ENCODE assay signal across 23 cellular contexts in genomic region chr2:119751706-119752105, GRCh38.
"Had no signal": no experiment of that assay in that cellular context is flagged by ENCODE, and none has a peak within 500 bp of the region (broad histone marks: within the 10 kb centered on the region; RNA-seq: fewer than 3 reads in every experiment).

No MANE protein-coding gene starts in this region.

- H3K4me3 Mint-ChIP-seq: activated CD4-positive, alpha-beta T cell treated with anti-CD3 and anti-CD28 coated beads for 36 hours; activated CD8-positive, alpha-beta memory T cell treated with anti-CD3 and anti-CD28 coated beads, Interleukin-2, amount 10 ng/mL, durations not matched to agents 7 days and 5 days; activated CD8-positive, alpha-beta T cell treated with anti-CD3 and anti-CD28 coated beads, Interleukin-2, amount 10 ng/mL, durations not matched to agents 7 days and 5 days; activated naive CD4-positive, alpha-beta T cell treated with anti-CD3 and anti-CD28 coated beads, Interleukin-2, amount 50 U/mL, for 24 hours; activated naive CD8-positive, alpha-beta T cell treated with anti-CD3 and anti-CD28 coated beads, Interleukin-2, amount 50 U/mL, for 24 hours; natural killer cell treated with Interleukin-12 subunit alpha and Interleukin-12 subunit beta and Interleukin-15 and Interleukin-18, amount 100 ng/mL, for 72 hours had no signal

- ATAC-seq: activated CD4-positive, alpha-beta T cell treated with anti-CD3 and anti-CD28 coated beads for 36 hours; activated CD8-positive, alpha-beta memory T cell treated with anti-CD3 and anti-CD28 coated beads, Interleukin-2, amount 10 ng/mL, durations not matched to agents 7 days and 5 days; activated CD8-positive, alpha-beta T cell treated with anti-CD3 and anti-CD28 coated beads, Interleukin-2, amount 10 ng/mL, durations not matched to agents 7 days and 5 days; activated naive CD8-positive, alpha-beta T cell treated with anti-CD3 and anti-CD28 coated beads, Interleukin-2, amount 50 U/mL, for 24 hours; esophagus mucosa; heart left ventricle; left lobe of liver; lower lobe of right lung; natural killer cell treated with Interleukin-12 subunit alpha and Interleukin-12 subunit beta and Interleukin-15 and Interleukin-18, amount 100 ng/mL, for 72 hours; right cardiac atrium had no signal

- H3K27ac Mint-ChIP-seq: activated CD4-positive, alpha-beta T cell treated with anti-CD3 and anti-CD28 coated beads for 36 hours; activated CD8-positive, alpha-beta memory T cell treated with anti-CD3 and anti-CD28 coated beads, Interleukin-2, amount 10 ng/mL, durations not matched to agents 7 days and 5 days; activated CD8-positive, alpha-beta T cell treated with anti-CD3 and anti-CD28 coated beads, Interleukin-2, amount 10 ng/mL, durations not matched to agents 7 days and 5 days; activated naive CD4-positive, alpha-beta T cell treated with anti-CD3 and anti-CD28 coated beads, Interleukin-2, amount 50 U/mL, for 24 hours; activated naive CD8-positive, alpha-beta T cell treated with anti-CD3 and anti-CD28 coated beads, Interleukin-2, amount 50 U/mL, for 24 hours; activated T-helper 2 cell treated with anti-CD3 and anti-CD28 coated beads, Interferon-gamma antibody, Interleukin-2, Interleukin-4, amounts not matched to agents 10 μg/mL and 5 μg/mL and 100 μg/mL, durations not matched to agents 14 hours and 24 hours and 36 hours; natural killer cell treated with Interleukin-12 subunit alpha and Interleukin-12 subunit beta and Interleukin-15 and Interleukin-18, amount 100 ng/mL, for 72 hours had no signal

- DNase-seq: activated CD4-positive, alpha-beta T cell treated with anti-CD3 and anti-CD28 coated beads for 36 hours; activated CD4-positive, CD25-positive, alpha-beta regulatory T cell; activated CD8-positive, alpha-beta memory T cell treated with anti-CD3 and anti-CD28 coated beads, Interleukin-2, amount 10 ng/mL, durations not matched to agents 7 days and 5 days; activated CD8-positive, alpha-beta T cell treated with anti-CD3 and anti-CD28 coated beads, Interleukin-2, amount 10 ng/mL, durations not matched to agents 7 days and 5 days; activated naive CD8-positive, alpha-beta T cell treated with anti-CD3 and anti-CD28 coated beads, Interleukin-2, amount 50 U/mL, for 24 hours; activated T-cell treated with anti-CD3 and anti-CD28 coated beads, Interleukin-2, amount 50 U/mL, for 48 hours; amygdala; caudate nucleus; foreskin keratinocyte; heart left ventricle; hypothalamus; kidney glomerular epithelial cell; lower lobe of right lung; mesendoderm; right cardiac atrium; spleen; stimulated activated naive CD4-positive, alpha-beta T cell treated with Interleukin-2 at 50 U/mL for 16 hours had no signal

- H3K36me3 ChIP-seq: heart left ventricle, lower lobe of right lung, spleen, tibial nerve had no signal

- H3K27me3 Mint-ChIP-seq: activated CD4-positive, alpha-beta T cell treated with anti-CD3 and anti-CD28 coated beads for 36 hours; activated naive CD4-positive, alpha-beta T cell treated with anti-CD3 and anti-CD28 coated beads, Interleukin-2, amount 50 U/mL, for 24 hours; activated naive CD8-positive, alpha-beta T cell treated with anti-CD3 and anti-CD28 coated beads, Interleukin-2, amount 50 U/mL, for 24 hours had no signal

- H3K27ac ChIP-seq: heart left ventricle, lower lobe of right lung, spleen, tibial nerve had no signal

- H3K4me3 ChIP-seq: heart left ventricle, lower lobe of right lung, spleen, tibial nerve had no signal

- H3K36me3 Mint-ChIP-seq: activated CD8-positive, alpha-beta memory T cell treated with anti-CD3 and anti-CD28 coated beads, Interleukin-2, amount 10 ng/mL, durations not matched to agents 7 days and 5 days; activated naive CD4-positive, alpha-beta T cell treated with anti-CD3 and anti-CD28 coated beads, Interleukin-2, amount 50 U/mL, for 24 hours; natural killer cell treated with Interleukin-12 subunit alpha and Interleukin-12 subunit beta and Interleukin-15 and Interleukin-18, amount 100 ng/mL, for 72 hours had no signal

- H3K9me3 Mint-ChIP-seq: activated naive CD4-positive, alpha-beta T cell treated with anti-CD3 and anti-CD28 coated beads, Interleukin-2, amount 50 U/mL, for 24 hours; activated naive CD8-positive, alpha-beta T cell treated with anti-CD3 and anti-CD28 coated beads, Interleukin-2, amount 50 U/mL, for 24 hours; activated T-helper 2 cell treated with anti-CD3 and anti-CD28 coated beads, Interferon-gamma antibody, Interleukin-2, Interleukin-4, amounts not matched to agents 10 μg/mL and 5 μg/mL and 100 μg/mL, durations not matched to agents 14 hours and 24 hours and 36 hours; natural killer cell treated with Interleukin-12 subunit alpha and Interleukin-12 subunit beta and Interleukin-15 and Interleukin-18, amount 100 ng/mL, for 72 hours had no signal

- H3K4me1 ChIP-seq: lower lobe of right lung had no signal

- H3K9me3 ChIP-seq: heart left ventricle, lower lobe of right lung, spleen, tibial nerve had no signal

- H3K27me3 ChIP-seq: foreskin keratinocyte, heart left ventricle, spleen had no signal
